Comparison of ENCODE assay signal across 30 cellular contexts in the genomic region with DNA sequence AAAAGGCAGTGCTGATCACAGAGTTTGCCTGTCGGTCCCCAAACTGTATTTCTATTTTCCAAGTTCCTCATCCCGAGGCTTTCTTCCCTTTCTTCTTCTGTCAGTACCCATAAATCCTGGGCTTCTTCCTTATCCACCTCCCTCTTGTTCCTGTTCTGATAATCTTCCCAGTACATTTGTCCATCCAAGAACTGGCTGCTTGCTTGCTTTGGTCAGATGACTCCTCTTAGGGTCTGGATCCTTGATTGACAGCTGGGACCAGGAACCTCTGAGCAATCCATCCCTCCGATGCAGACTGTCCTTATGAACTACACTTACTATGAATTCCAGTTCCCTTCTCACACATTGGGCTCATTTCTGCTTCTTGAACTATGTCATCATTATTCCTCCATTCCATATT.
"Had no signal": no experiment of that assay in that cellular context is flagged by ENCODE, and none has a peak within 500 bp of the region (broad histone marks: within the 10 kb centered on the region; RNA-seq: fewer than 3 reads in every experiment).

No MANE protein-coding gene starts in this region.

- H3K27me3 Mint-ChIP-seq: central memory CD8-positive, alpha-beta T cell had no signal

- H3K27ac Mint-ChIP-seq: activated CD4-positive, alpha-beta memory T cell treated with anti-CD3 and anti-CD28 coated beads for 36 hours; activated CD4-positive, alpha-beta T cell treated with anti-CD3 and anti-CD28 coated beads, Interleukin-2, amount 10 ng/mL, durations not matched to agents 7 days and 5 days; activated naive CD4-positive, alpha-beta T cell treated with anti-CD3 and anti-CD28 coated beads, Interleukin-2, amount 50 U/mL, for 72 hours; activated naive CD8-positive, alpha-beta T cell treated with anti-CD3 and anti-CD28 coated beads, Interleukin-2, amount 50 U/mL, for 24 hours; T-cell had no signal

- H3K4me3 Mint-ChIP-seq: activated CD4-positive, alpha-beta memory T cell treated with anti-CD3 and anti-CD28 coated beads for 36 hours; activated CD4-positive, alpha-beta T cell treated with anti-CD3 and anti-CD28 coated beads, Interleukin-2, amount 10 ng/mL, durations not matched to agents 7 days and 5 days; activated naive CD8-positive, alpha-beta T cell treated with anti-CD3 and anti-CD28 coated beads, Interleukin-2, amount 50 U/mL, for 24 hours; activated T-cell treated with anti-CD3 and anti-CD28 coated beads, Interleukin-2, amount 50 U/mL, for 4 hours; central memory CD8-positive, alpha-beta T cell; T-cell had no signal

- H3K9me3 ChIP-seq: ascending aorta, body of pancreas had no signal

- H3K27ac ChIP-seq: ascending aorta, body of pancreas, VCaP had no signal

- H3K4me3 ChIP-seq: ascending aorta, body of pancreas had no signal

- ATAC-seq: activated naive CD4-positive, alpha-beta T cell treated with anti-CD3 and anti-CD28 coated beads, Interleukin-2, amount 50 U/mL, for 72 hours; activated naive CD8-positive, alpha-beta T cell treated with anti-CD3 and anti-CD28 coated beads, Interleukin-2, amount 50 U/mL, for 24 hours; activated T-cell treated with anti-CD3 and anti-CD28 coated beads, Interleukin-2, amount 50 U/mL, for 4 hours; body of pancreas; T-cell had no signal

- H3K36me3 Mint-ChIP-seq: activated CD4-positive, alpha-beta memory T cell treated with anti-CD3 and anti-CD28 coated beads for 36 hours; T-cell had no signal

- H3K4me1 Mint-ChIP-seq: activated naive CD8-positive, alpha-beta T cell treated with anti-CD3 and anti-CD28 coated beads, Interleukin-2, amount 50 U/mL, for 24 hours; central memory CD8-positive, alpha-beta T cell; T-cell had no signal

- H3K36me3 ChIP-seq: ascending aorta had no signal

- H3K27me3 ChIP-seq: ascending aorta, body of pancreas had no signal

- H3K9me3 Mint-ChIP-seq: activated CD4-positive, alpha-beta memory T cell treated with anti-CD3 and anti-CD28 coated beads for 36 hours; activated naive CD8-positive, alpha-beta T cell treated with anti-CD3 and anti-CD28 coated beads, Interleukin-2, amount 50 U/mL, for 24 hours; central memory CD8-positive, alpha-beta T cell had no signal

- H3K4me1 ChIP-seq: ascending aorta, body of pancreas had no signal

- DNase-seq: activated CD4-positive, alpha-beta memory T cell treated with anti-CD3 and anti-CD28 coated beads for 36 hours; activated CD4-positive, alpha-beta T cell treated with anti-CD3 and anti-CD28 coated beads, Interleukin-2, amount 10 ng/mL, durations not matched to agents 7 days and 5 days; activated CD4-positive, CD25-positive, alpha-beta regulatory T cell; activated CD8-positive, alpha-beta memory T cell treated with anti-CD3 and anti-CD28 coated beads for 24 hours; activated effector memory CD4-positive, alpha-beta T cell treated with anti-CD3 and anti-CD28 coated beads, Interleukin-2, amount 50 U/mL, for 16 hours; activated naive CD4-positive, alpha-beta T cell treated with Interleukin-2 at 50 U/mL for 16 hours; activated naive CD8-positive, alpha-beta T cell treated with anti-CD3 and anti-CD28 coated beads, Interleukin-2, amount 50 U/mL, for 24 hours; activated T-cell treated with anti-CD3 and anti-CD28 coated beads, Interleukin-2, amount 50 U/mL, for 4 hours; amniotic stem cell; body of pancreas; Kasumi-1; KBM-7; NCI-H1105 treated with DMSO at 0.1 percent for 48 hours; NCI-H1436 treated with DMSO at 0.1 percent for 48 hours; NCI-H187; NCI-H2081; NCI-H2171; NCI-H2227 treated with DMSO at 0.1 percent for 48 hours; NCI-H446 treated with DMSO at 0.1 percent for 48 hours; NCI-H524 treated with DMSO at 0.1 percent for 48 hours; NCI-H774; NK-92 treated with Interleukin-12 subunit alpha and Interleukin-12 subunit beta, amount 100 ng/mL, for 24 hours; SIG-M5; T-cell; T-helper 2 cell; T1000 had no signal
